In the genomic region with DNA sequence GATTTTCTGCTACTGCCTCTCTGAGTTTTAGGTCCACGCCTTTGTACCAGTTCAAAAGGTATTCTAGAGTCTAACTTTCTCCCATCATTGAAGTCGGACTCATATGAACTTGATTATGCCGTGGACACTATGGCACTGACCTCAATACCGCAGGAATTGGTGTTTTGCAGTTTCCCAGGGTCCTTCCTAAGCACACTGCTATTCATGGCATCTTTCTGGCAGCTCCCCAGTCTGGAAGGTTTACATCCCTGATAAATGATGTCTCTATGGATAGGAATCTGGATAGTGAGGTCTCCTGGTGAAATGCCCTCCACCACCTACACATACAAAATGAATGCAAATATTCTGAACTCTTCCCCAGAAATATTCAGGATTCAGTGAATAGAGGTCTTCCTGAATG, we compare ENCODE assay signal across 23 cellular contexts.
"Had no signal": no experiment of that assay in that cellular context is flagged by ENCODE, and none has a peak within 500 bp of the region (broad histone marks: within the 10 kb centered on the region; RNA-seq: fewer than 3 reads in every experiment).

No MANE protein-coding gene starts in this region.

- H3K4me3 Mint-ChIP-seq: naive thymus-derived CD8-positive, alpha-beta T cell; stimulated activated memory B cell treated with anti-CD40 and anti-IgM and Interleukin-4, amounts not matched to agents 10 μg/mL and 1 μg/mL and 100 μg/mL, for 72 hours; stimulated activated naive CD8-positive, alpha-beta T cell treated with anti-CD3 and anti-CD28 coated beads, Interleukin-15, Interleukin-2, amounts not matched to agents 100 ng/mL and 50 ng/mL, for 24 hours had no signal

- H3K27me3 ChIP-seq: neutrophil, right lobe of liver, spleen, tibial artery, upper lobe of right lung, vagina had no signal

- ATAC-seq: esophagus mucosa; gastroesophageal sphincter; left lobe of liver; mucosa of descending colon; naive thymus-derived CD8-positive, alpha-beta T cell; psoas muscle; right lobe of liver; stimulated activated memory B cell treated with anti-CD40 and anti-IgM and Interleukin-4, amounts not matched to agents 10 μg/mL and 1 μg/mL and 100 μg/mL, for 72 hours; upper lobe of right lung had no signal

- H3K27ac Mint-ChIP-seq: naive thymus-derived CD8-positive, alpha-beta T cell; stimulated activated memory B cell treated with anti-CD40 and anti-IgM and Interleukin-4, amounts not matched to agents 10 μg/mL and 1 μg/mL and 100 μg/mL, for 72 hours; stimulated activated naive CD8-positive, alpha-beta T cell treated with anti-CD3 and anti-CD28 coated beads, Interleukin-15, Interleukin-2, amounts not matched to agents 100 ng/mL and 50 ng/mL, for 24 hours had no signal

- DNase-seq: effector CD4-positive, alpha-beta T cell; foreskin fibroblast; glutamatergic neuron; islet precursor cell; mammary epithelial cell; mucosa of descending colon; naive thymus-derived CD8-positive, alpha-beta T cell; psoas muscle; retina; right lobe of liver; spleen; stimulated activated CD4-positive, alpha-beta T cell treated with anti-CD3 and anti-CD28 coated beads, Interleukin-15, amount 100 ng/mL, for 24 hours; stimulated activated CD4-positive, alpha-beta T cell treated with anti-CD3 and anti-CD28 coated beads, Interleukin-1b, Interleukin-23, amount 100 ng/mL, for 48 hours; stimulated activated CD4-positive, alpha-beta T cell treated with anti-CD3 and anti-CD28 coated beads, Interleukin-4, amount 100 ng/mL, for 24 hours; tibial artery; upper lobe of right lung had no signal

- H3K36me3 Mint-ChIP-seq: naive thymus-derived CD8-positive, alpha-beta T cell; stimulated activated memory B cell treated with anti-CD40 and anti-IgM and Interleukin-4, amounts not matched to agents 10 μg/mL and 1 μg/mL and 100 μg/mL, for 72 hours had no signal

- H3K4me1 Mint-ChIP-seq: stimulated activated memory B cell treated with anti-CD40 and anti-IgM and Interleukin-4, amounts not matched to agents 10 μg/mL and 1 μg/mL and 100 μg/mL, for 72 hours had no signal

- H3K36me3 ChIP-seq: gastroesophageal sphincter, neutrophil, right lobe of liver, spleen, tibial artery, upper lobe of right lung, vagina had no signal

- H3K4me1 ChIP-seq: gastroesophageal sphincter, psoas muscle, right lobe of liver, spleen, tibial artery, upper lobe of right lung, vagina had no signal

- H3K27me3 Mint-ChIP-seq: stimulated activated naive CD8-positive, alpha-beta T cell treated with anti-CD3 and anti-CD28 coated beads, Interleukin-15, Interleukin-2, amounts not matched to agents 100 ng/mL and 50 ng/mL, for 24 hours had no signal

- H3K4me3 ChIP-seq: gastroesophageal sphincter, mucosa of descending colon, psoas muscle, right lobe of liver, spleen, tibial artery, upper lobe of right lung, vagina had no signal

- H3K9me3 ChIP-seq: gastroesophageal sphincter, mucosa of descending colon, neutrophil, psoas muscle, right lobe of liver, spleen, tibial artery, upper lobe of right lung, vagina had no signal
